Comparison of ENCODE assay signal across 20 cellular contexts in genomic region chr2:144401036-144401435, GRCh38.
"Had no signal": no experiment of that assay in that cellular context is flagged by ENCODE, and none has a peak within 500 bp of the region (broad histone marks: within the 10 kb centered on the region; RNA-seq: fewer than 3 reads in every experiment).

No MANE protein-coding gene starts in this region.

- H3K27ac ChIP-seq: body of pancreas, cardiac muscle cell, right lobe of liver, VCaP had no signal

- H3K27me3 ChIP-seq: body of pancreas, cardiac muscle cell, right lobe of liver had no signal

- DNase-seq: activated CD4-positive, alpha-beta T cell treated with anti-CD3 and anti-CD28 coated beads, Interleukin-2, amount 10 ng/mL, durations not matched to agents 24 days and 14 days; activated CD8-positive, alpha-beta T cell treated with anti-CD3 and anti-CD28 coated beads for 36 hours; activated gamma-delta T cell; activated naive CD4-positive, alpha-beta T cell treated with anti-CD3 and anti-CD28 coated beads, Interleukin-2, amount 50 U/mL, for 16 hours; activated naive CD8-positive, alpha-beta T cell treated with anti-CD3 and anti-CD28 coated beads, Interleukin-2, amount 50 U/mL, for 24 hours; anterior cingulate cortex; body of pancreas; effector CD4-positive, alpha-beta T cell; foreskin fibroblast; left ventricle myocardium superior; occipital lobe; right lobe of liver; stimulated activated CD4-positive, alpha-beta T cell treated with anti-CD3 and anti-CD28 coated beads, Interleukin-2, amount 100 ng/mL, for 48 hours; stimulated activated CD8-positive, alpha-beta memory T cell treated with anti-CD3 and anti-CD28 coated beads, Interleukin-4, amount 100 ng/mL, for 48 hours; stimulated activated naive B cell treated with anti-CD40 and anti-IgM and Interleukin-4, amounts not matched to agents 10 μg/mL and 1 μg/mL and 100 μg/mL, for 72 hours had no signal

- ATAC-seq: activated CD4-positive, CD25-positive, alpha-beta regulatory T cell treated with anti-CD3 and anti-CD28 coated beads, Interleukin-2, amount 50 U/mL, for 24 hours; activated CD8-positive, alpha-beta T cell treated with anti-CD3 and anti-CD28 coated beads for 36 hours; activated naive CD8-positive, alpha-beta T cell treated with anti-CD3 and anti-CD28 coated beads, Interleukin-2, amount 50 U/mL, for 24 hours; body of pancreas; left ventricle myocardium superior; right lobe of liver; stimulated activated naive B cell treated with anti-CD40 and anti-IgM and Interleukin-4, amounts not matched to agents 10 μg/mL and 1 μg/mL and 100 μg/mL, for 72 hours had no signal

- H3K4me3 Mint-ChIP-seq: activated CD4-positive, alpha-beta T cell treated with anti-CD3 and anti-CD28 coated beads, Interleukin-2, amount 10 ng/mL, durations not matched to agents 24 days and 14 days; activated CD8-positive, alpha-beta T cell treated with anti-CD3 and anti-CD28 coated beads for 36 hours; activated naive CD8-positive, alpha-beta T cell treated with anti-CD3 and anti-CD28 coated beads, Interleukin-2, amount 50 U/mL, for 24 hours; activated T-helper 1 cell treated with anti-CD3 and anti-CD28 coated beads, Interleukin-12 subunit alpha, Interleukin-12 subunit beta, Interleukin-2, Interleukin-4 antibody, amounts not matched to agents 30 ng/mL and 10 ng/mL and 1 ng/mL, durations not matched to agents 14 hours and 24 hours and 36 hours; neural crest cell; stimulated activated naive B cell treated with anti-CD40 and anti-IgM and Interleukin-4, amounts not matched to agents 10 μg/mL and 1 μg/mL and 100 μg/mL, for 72 hours had no signal

- H3K4me1 Mint-ChIP-seq: activated CD4-positive, alpha-beta T cell treated with anti-CD3 and anti-CD28 coated beads, Interleukin-2, amount 10 ng/mL, durations not matched to agents 24 days and 14 days had no signal

- H3K4me1 ChIP-seq: body of pancreas, right lobe of liver had no signal

- H3K4me3 ChIP-seq: body of pancreas, cardiac muscle cell, right lobe of liver had no signal

- H3K9me3 Mint-ChIP-seq: activated CD8-positive, alpha-beta T cell treated with anti-CD3 and anti-CD28 coated beads for 36 hours; activated naive CD8-positive, alpha-beta T cell treated with anti-CD3 and anti-CD28 coated beads, Interleukin-2, amount 50 U/mL, for 24 hours; activated T-helper 1 cell treated with anti-CD3 and anti-CD28 coated beads, Interleukin-12 subunit alpha, Interleukin-12 subunit beta, Interleukin-2, Interleukin-4 antibody, amounts not matched to agents 30 ng/mL and 10 ng/mL and 1 ng/mL, durations not matched to agents 14 hours and 24 hours and 36 hours; neural crest cell; stimulated activated naive B cell treated with anti-CD40 and anti-IgM and Interleukin-4, amounts not matched to agents 10 μg/mL and 1 μg/mL and 100 μg/mL, for 72 hours had no signal

- H3K27ac Mint-ChIP-seq: activated CD4-positive, alpha-beta T cell treated with anti-CD3 and anti-CD28 coated beads, Interleukin-2, amount 10 ng/mL, durations not matched to agents 24 days and 14 days; activated CD8-positive, alpha-beta T cell treated with anti-CD3 and anti-CD28 coated beads for 36 hours; activated naive CD8-positive, alpha-beta T cell treated with anti-CD3 and anti-CD28 coated beads, Interleukin-2, amount 50 U/mL, for 24 hours; activated T-helper 1 cell treated with anti-CD3 and anti-CD28 coated beads, Interleukin-12 subunit alpha, Interleukin-12 subunit beta, Interleukin-2, Interleukin-4 antibody, amounts not matched to agents 30 ng/mL and 10 ng/mL and 1 ng/mL, durations not matched to agents 14 hours and 24 hours and 36 hours; stimulated activated naive B cell treated with anti-CD40 and anti-IgM and Interleukin-4, amounts not matched to agents 10 μg/mL and 1 μg/mL and 100 μg/mL, for 72 hours had no signal

- H3K27me3 Mint-ChIP-seq: activated CD4-positive, alpha-beta T cell treated with anti-CD3 and anti-CD28 coated beads, Interleukin-2, amount 10 ng/mL, durations not matched to agents 24 days and 14 days; activated CD8-positive, alpha-beta T cell treated with anti-CD3 and anti-CD28 coated beads for 36 hours; activated naive CD8-positive, alpha-beta T cell treated with anti-CD3 and anti-CD28 coated beads, Interleukin-2, amount 50 U/mL, for 24 hours; stimulated activated naive B cell treated with anti-CD40 and anti-IgM and Interleukin-4, amounts not matched to agents 10 μg/mL and 1 μg/mL and 100 μg/mL, for 72 hours had no signal

- H3K9me3 ChIP-seq: body of pancreas, right lobe of liver had no signal
